Comparison of ENCODE assay signal across 8 cellular contexts in genomic region chr19:37905936-37906867, GRCh38. TPM values are rescaled to one million over a fixed set of nuclear protein-coding genes. Genes with fewer than 3 reads are reported as not detected.
DNase-seq lines count a peak whose midpoint lies in the region; ATAC-seq and TF ChIP-seq lines count a peak whose summit lies in the region.

WDR87 (minus strand) TSS chr19:37906594; CDS start chr19:37898239, 8,355 bp downstream.

- TF ChIP-seq POLR2A in HCT116 (IDR thresholded peaks at IDR 0.05; ENCODE audit: borderline replicate concordance, extremely low read depth, insufficient read depth, insufficient read length): no peak

- H3K9ac ChIP-seq in HCT116 (ENCODE audit: low read length) (peak within 1 kb of the TSS; percentile 85), colonic mucosa (ENCODE audit: low read depth in 2 of 2, low read length in 2 of 2) (peak within 1 kb of the TSS; percentile 87 to 88)

- DNase-seq in D341Med (ENCODE audit: low spot score) (peak; percentile 90), HCT116 (ENCODE audit: low read depth, low spot score) (no peak), NCI-H2029 (lab: John Stamatoyannopoulos, UW) (peak; percentile 45), colonic mucosa (peak; percentile 46), lung microvascular endothelial cell (ENCODE audit: low read depth in 2 of 2) (peak; percentile 25 to 71)
- peak; percentile 24 for DNase-seq in activated CD4-positive, alpha-beta T cell treated with anti-CD3 and anti-CD28 coated beads for 1 hour
- peak; percentile 53 for DNase-seq in stimulated activated CD8-positive, alpha-beta memory T cell treated with anti-CD3 and anti-CD28 coated beads, Interleukin-4, amount 100 ng/mL, for 48 hours

- H3K79me2 ChIP-seq in HCT116 (ENCODE audit: insufficient read depth, low read length): peaks cover 41% of the 10 kb centered on the region

- RAD21 ChIA-PET in HCT116 (lab: Charles Lee; ENCODE audit: low non-redundant PET in 1 of 2, low total read pairs in 2 of 2, uncharacterized antibody in 2 of 2, unreplicated experiment in 2 of 2): interaction anchor here (0.6 to 1.8 kb wide), 4 partner anchors 26 to 138 kb away, joined by 3 to 7 read pairs (median 3); no protein-coding TSS in a partner anchor

- 0 out of 2 replicates have a peak, but pooled peaks cover 3% of the 10 kb centered on the region for H4K20me1 ChIP-seq in HCT116 (ENCODE audit: insufficient read depth)

- BruUV-seq in HCT116 (replicated peaks; lab: Mats Ljungman, UMichigan): TSS peak; percentile 74

- peaks cover 7 to 27% of the 10 kb centered on the region in 2 experiments; a peak in 3 of 4 replicates for H3K4me1 ChIP-seq in HCT116 (ENCODE audit: control insufficient read depth in 1 of 2, insufficient read depth in 2 of 2, low read length in 2 of 2)
- no peaks in the 10 kb centered on the region for H3K4me1 ChIP-seq in colonic mucosa

- H3K27ac ChIP-seq in HCT116 (ENCODE audit: low read depth, low read length): peak within 1 kb of the TSS; percentile 85
- peak within 1 kb of the TSS; percentile 76 for H3K27ac ChIP-seq in colonic mucosa

- no peaks in the 10 kb centered on the region for H3K27me3 ChIP-seq in HCT116 (ENCODE audit: insufficient read depth, low read length)
- no peaks in the 10 kb centered on the region for H3K27me3 ChIP-seq in colonic mucosa

- intact Hi-C loops in HCT116 (cut with micrococcal nuclease) (no loop called here), colonic mucosa (cut with DNase I) (loop anchor here (10.0 kb wide), 2 partner anchors 79 to 419 kb away; no protein-coding TSS in a partner anchor)

- peak within 1 kb of the TSS; percentile 74 to 82 for H3K4me3 ChIP-seq in HCT116 (replicated peaks in 1 of 2; ENCODE audit: low read depth in 1 of 2, low read length in 2 of 2)
- H3K4me3 ChIP-seq in colonic mucosa: peak within 1 kb of the TSS; percentile 98

- CTCF ChIA-PET in HCT116 (lab: Charles Lee): interaction anchor here (1.3 to 2.3 kb wide), 4 partner anchors 26 to 430 kb away, joined by 3 to 6 read pairs (median 5); partner anchors contain the start of gene CATSPERG

- H3K4me2 ChIP-seq in HCT116 (ENCODE audit: low read length): peak within 1 kb of the TSS; percentile 98

- no peaks in the 10 kb centered on the region for H3K9me3 ChIP-seq in HCT116 (ENCODE audit: control insufficient read depth in 1 of 2, insufficient read depth in 1 of 2, low read depth in 1 of 2, low read length in 2 of 2)
- H3K9me3 ChIP-seq in colonic mucosa: no peaks in the 10 kb centered on the region

- H2AFZ ChIP-seq in HCT116 (ENCODE audit: low read depth, low read length, poor library complexity, severe bottlenecking): no peak within 1 kb of the TSS

- TF ChIP-seq CTCF in HCT116 (IDR thresholded peaks at IDR 0.05 in 2 of 3, conservative IDR thresholded peaks at IDR 0.05 in 1 of 3; ENCODE audit: borderline replicate concordance in 1 of 3, insufficient read depth in 1 of 3, low read depth in 2 of 3, low read length in 2 of 3): no peak
- TF ChIP-seq CTCF in colonic mucosa (IDR thresholded peaks at IDR 0.05): no peak

- POLR2A ChIA-PET in HCT116 (lab: Charles Lee): interaction anchor here (0.6 to 4.7 kb wide), 8 partner anchors 11 to 299 kb away, joined by 3 to 25 read pairs (median 5); no protein-coding TSS in a partner anchor

- no peaks in the 10 kb centered on the region for H3K9me2 ChIP-seq in HCT116 (ENCODE audit: insufficient read depth)

- TF ChIP-seq RAD21 in HCT116 (IDR thresholded peaks at IDR 0.05; ENCODE audit: low read depth): peak; percentile 26

- H3K36me3 ChIP-seq in HCT116 (ENCODE audit: control insufficient read depth in 1 of 2, insufficient read depth in 2 of 2, low read length in 2 of 2): no peaks in the 10 kb centered on the region
- no peaks in the 10 kb centered on the region for H3K36me3 ChIP-seq in colonic mucosa

- peak; percentile 38 for ATAC-seq in HCT116
- ATAC-seq in HG03097 (IDR thresholded peaks at IDR 0.05; ENCODE audit: low FRiP score, unreplicated experiment): no peak

TF ChIP-seq in HCT116, 20 proteins besides CTCF, POLR2A, EP300 and RAD21:
- TF ChIP-seq JUND (IDR thresholded peaks at IDR 0.05): no peak
- TF ChIP-seq FOSL1 (IDR thresholded peaks at IDR 0.05; ENCODE audit: low read depth): no peak
- TF ChIP-seq EZH2 (IDR thresholded peaks at IDR 0.05): no peak
- no peak for TF ChIP-seq SRF (IDR thresholded peaks at IDR 0.05; ENCODE audit: low read depth)
- TF ChIP-seq CEBPB (IDR thresholded peaks at IDR 0.05; ENCODE audit: low read depth): no peak
- no peak for TF ChIP-seq ZFX (IDR thresholded peaks at IDR 0.05)
- no peak for TF ChIP-seq CBX3 (IDR thresholded peaks at IDR 0.05; ENCODE audit: low read depth)
- TF ChIP-seq POLR2AphosphoS5 (IDR thresholded peaks at IDR 0.05; ENCODE audit: low read depth, low read length): no peak
- TF ChIP-seq EGR1 (IDR thresholded peaks at IDR 0.05; ENCODE audit: low read depth): no peak

RNA-seq across cellular contexts. Expression of gene WDR87, which starts in this region (rescaled TPM):
- total RNA-seq in HCT116 (2021; ENCODE audit: unreplicated experiment) (not detected), colonic mucosa (not detected), lung microvascular endothelial cell (not detected in 2 replicates)
- not detected in 2 replicates for polyA plus RNA-seq in HCT116 (2012)

Comparison
In these comparisons a context has a peak if more than half of its experiments do, and no peak if none do; other contexts are left out.
1. Peak in ATAC-seq, H3K4me3 ChIP-seq, H3K27ac ChIP-seq, H3K9ac ChIP-seq and H3K4me2 ChIP-seq in HCT116; RNA of the gene not detected or under 1 TPM.
2. Peak in DNase-seq, H3K4me3 ChIP-seq, H3K27ac ChIP-seq and H3K9ac ChIP-seq in colonic mucosa; RNA of the gene not detected or under 1 TPM.
3. Peak in DNase-seq in lung microvascular endothelial cell; RNA of the gene not detected or under 1 TPM.